ENCODE assay signal across 3 cellular contexts in genomic region chr9:101457003-101457402, GRCh38.
TF ChIP-seq lines count a peak whose summit lies in the region.

No MANE protein-coding gene starts in this region.

TF ChIP-seq in SK-N-SH, 30 proteins besides CTCF, POLR2A, EP300 and RAD21:
- TF ChIP-seq FOXJ3 (CRISPR knock-in tag; IDR thresholded peaks at IDR 0.05) (no peak), REST (IDR thresholded peaks at IDR 0.05; ENCODE audit: low read depth, low read length) (no peak), POLR2AphosphoS5 (IDR thresholded peaks at IDR 0.05; ENCODE audit: low read depth, low read length) (no peak), TCF12 (IDR thresholded peaks at IDR 0.05) (no peak), PBX3 (IDR thresholded peaks at IDR 0.05) (no peak), ELF1 (IDR thresholded peaks at IDR 0.05) (no peak), SIN3A (IDR thresholded peaks at IDR 0.05; ENCODE audit: borderline replicate concordance, low read depth, low read length) (no peak), TAF1 (IDR thresholded peaks at IDR 0.05; ENCODE audit: borderline replicate concordance, low read depth, low read length) (no peak), GABPA (IDR thresholded peaks at IDR 0.05; ENCODE audit: low read depth) (no peak), MAX (IDR thresholded peaks at IDR 0.05; ENCODE audit: low read depth) (no peak), CHD2 (IDR thresholded peaks at IDR 0.05; ENCODE audit: low read length, partially characterized antibody) (no peak), NFIC (IDR thresholded peaks at IDR 0.05; ENCODE audit: borderline replicate concordance) (no peak)

TF ChIP-seq in SK-N-SH treated with all-trans-retinoic acid at 6 μM for 48 hours, 23 proteins besides CTCF, POLR2A, EP300 and RAD21:
- TF ChIP-seq ESRRG (CRISPR knock-in tag; IDR thresholded peaks at IDR 0.05) (no peak), TCF4 (CRISPR knock-in tag; IDR thresholded peaks at IDR 0.05; ENCODE audit: borderline replicate concordance) (no peak), PPARA (CRISPR knock-in tag; IDR thresholded peaks at IDR 0.05; ENCODE audit: borderline replicate concordance) (no peak), ISL1 (CRISPR knock-in tag; IDR thresholded peaks at IDR 0.05) (no peak), CSRNP3 (CRISPR knock-in tag; IDR thresholded peaks at IDR 0.05) (no peak), ZNF70 (CRISPR knock-in tag; IDR thresholded peaks at IDR 0.05) (no peak), ARNTL (CRISPR knock-in tag; IDR thresholded peaks at IDR 0.05; ENCODE audit: borderline replicate concordance, low read depth) (no peak), ZFP3 (CRISPR knock-in tag; IDR thresholded peaks at IDR 0.05) (no peak), ZFP30 (CRISPR knock-in tag; IDR thresholded peaks at IDR 0.05) (no peak), ZNF565 (CRISPR knock-in tag; conservative IDR thresholded peaks at IDR 0.05; ENCODE audit: low read depth) (no peak), TOX (CRISPR knock-in tag; IDR thresholded peaks at IDR 0.05; ENCODE audit: borderline replicate concordance) (no peak)

TF ChIP-seq in K562, 482 proteins besides CTCF, POLR2A, EP300 and RAD21:
- TF ChIP-seq RCOR1 (IDR thresholded peaks at IDR 0.05; ENCODE audit: borderline replicate concordance in 1 of 2, low read depth in 2 of 2, low read length in 2 of 2) (no peak), ZKSCAN8 (CRISPR knock-in tag; IDR thresholded peaks at IDR 0.05) (no peak), GMEB1 (CRISPR knock-in tag; IDR thresholded peaks at IDR 0.05) (no peak), FOXP4 (CRISPR knock-in tag; IDR thresholded peaks at IDR 0.05; ENCODE audit: borderline replicate concordance) (no peak), HDGF (IDR thresholded peaks at IDR 0.05) (no peak), ILF3 (IDR thresholded peaks at IDR 0.05; ENCODE audit: borderline replicate concordance) (no peak), NCOA4 (IDR thresholded peaks at IDR 0.05; ENCODE audit: partially characterized antibody) (no peak), HDAC2 (IDR thresholded peaks at IDR 0.05) (no peak), CBX3 (IDR thresholded peaks at IDR 0.05; ENCODE audit: borderline replicate concordance in 1 of 2, low read length in 2 of 2) (no peak), MIER1 (IDR thresholded peaks at IDR 0.05; ENCODE audit: low read depth) (no peak), HCFC1 (IDR thresholded peaks at IDR 0.05; ENCODE audit: low read depth, low read length) (no peak)
